In the genomic region with DNA sequence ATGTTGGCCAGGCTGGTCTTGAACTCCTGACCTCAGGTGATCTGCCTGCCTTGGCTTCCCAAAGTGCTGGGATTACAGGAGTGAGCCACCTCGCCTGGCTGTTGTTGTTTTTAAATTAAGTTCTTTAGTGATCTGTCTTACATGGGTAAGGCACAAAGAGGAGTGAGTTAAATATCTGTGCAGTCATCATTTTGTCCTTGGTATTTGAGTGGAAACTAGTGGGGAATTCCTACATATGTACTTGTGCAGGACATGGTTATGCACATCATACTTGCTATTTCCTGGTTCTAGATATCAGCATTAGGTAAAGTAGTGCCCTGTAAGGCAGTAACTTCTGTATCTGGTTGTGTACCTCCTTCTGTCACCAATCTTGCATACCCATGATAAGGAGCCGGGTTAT, we compare ENCODE assay signal across 14 cellular contexts. TPM values are rescaled to one million over a fixed set of nuclear protein-coding genes. Genes with fewer than 3 reads are reported as not detected.
A peak's percentile ranks its signal among the peaks of the same experiment; 100 is the strongest.
DNase-seq lines count a peak whose midpoint lies in the region; TF ChIP-seq lines count a peak whose summit lies in the region.
"Had no signal": no experiment of that assay in that cellular context is flagged by ENCODE, and none has a peak within 500 bp of the region (broad histone marks: within the 10 kb centered on the region; RNA-seq: fewer than 3 reads in every experiment).

No MANE protein-coding gene starts in this region.

- peak overlapping the region; percentile 28 for H3K27ac Mint-ChIP-seq in T-helper 2 cell treated with Interferon-gamma antibody and Interleukin-4, amounts not matched to agents 5 μg/mL and 100 μg/mL, for 36 hours
- H3K27ac Mint-ChIP-seq in HFFc6 = peak overlapping the region; percentile 5; the same call in 1 of the 2 replicates
- peak overlapping the region; percentile 85 for H3K27ac Mint-ChIP-seq in activated naive CD8-positive, alpha-beta T cell

- H3K9me3 Mint-ChIP-seq in T-helper 2 cell treated with Interferon-gamma antibody and Interleukin-4, amounts not matched to agents 5 μg/mL and 100 μg/mL, for 36 hours = no peaks in the 10 kb centered on the region
- H3K9me3 Mint-ChIP-seq in HFFc6 = no peaks in the 10 kb centered on the region
- H3K9me3 Mint-ChIP-seq in activated naive CD8-positive, alpha-beta T cell (ENCODE audit: low read depth) = no peaks in the 10 kb centered on the region

- no peaks in the 10 kb centered on the region for H3K9me3 ChIP-seq in neutrophil
- H3K9me3 ChIP-seq in BE2C = no peaks in the 10 kb centered on the region
- H3K9me3 ChIP-seq: adrenal gland, colonic mucosa, SJSA1, thyroid gland had no signal

- peaks cover 58% of the 10 kb centered on the region for H3K4me1 Mint-ChIP-seq in T-helper 2 cell treated with Interferon-gamma antibody and Interleukin-4, amounts not matched to agents 5 μg/mL and 100 μg/mL, for 36 hours (ENCODE audit: low read depth)
- H3K4me1 Mint-ChIP-seq in HFFc6 (ENCODE audit: low read depth) = peaks cover 54% of the 10 kb centered on the region
- peaks cover 68% of the 10 kb centered on the region for H3K4me1 Mint-ChIP-seq in activated naive CD8-positive, alpha-beta T cell (ENCODE audit: low read depth)

- TF ChIP-seq CTCF in HFFc6 (IDR thresholded peaks at IDR 0.05) (no peak), neutrophil (IDR thresholded peaks at IDR 0.05) (no peak), BE2C (IDR thresholded peaks at IDR 0.05; ENCODE audit: low read depth, low read length) (no peak)

- H3K4me3 ChIP-seq in neutrophil (ENCODE audit: low read depth in 1 of 2, low read length in 1 of 2) = no peak overlapping the region
- no peak overlapping the region for H3K4me3 ChIP-seq in BE2C (ENCODE audit: low read depth, low read length)
- H3K4me3 ChIP-seq: adrenal gland, colonic mucosa, SJSA1, thyroid gland had no signal

- H3K36me3 Mint-ChIP-seq in T-helper 2 cell treated with Interferon-gamma antibody and Interleukin-4, amounts not matched to agents 5 μg/mL and 100 μg/mL, for 36 hours (ENCODE audit: low read depth) = peaks cover 77% of the 10 kb centered on the region
- H3K36me3 Mint-ChIP-seq in HFFc6 (ENCODE audit: low read depth) = peaks cover 57% of the 10 kb centered on the region
- H3K36me3 Mint-ChIP-seq in activated naive CD8-positive, alpha-beta T cell = peaks cover 30% of the 10 kb centered on the region

- peaks cover 72% of the 10 kb centered on the region for H3K36me3 ChIP-seq in neutrophil
- H3K36me3 ChIP-seq in BE2C = peaks cover 75% of the 10 kb centered on the region

- peak overlapping the region; percentile 19 for H3K27ac ChIP-seq in neutrophil
- H3K27ac ChIP-seq: adrenal gland, colonic mucosa, SJSA1, thyroid gland had no signal

- no peak for DNase-seq in T-helper 2 cell treated with Interferon-gamma antibody and Interleukin-4, amounts not matched to agents 5 μg/mL and 100 μg/mL, for 36 hours (ENCODE audit: low spot score)
- DNase-seq in T-helper 2 cell (no peak), HFFc6 (no peak), cerebellar cortex (ENCODE audit: low spot score) (no peak), BE2C (no peak), DMS79 treated with DMSO at 0.1 percent for 48 hours (lab: John Stamatoyannopoulos, UW) (no peak)
- DNase-seq: adrenal gland; colonic mucosa; DMS 273 treated with DMSO at 0.1 percent for 48 hours; stimulated activated CD4-positive, alpha-beta T cell treated with anti-CD3 and anti-CD28 coated beads, Interleukin-12 subunit alpha, Interleukin-12 subunit beta, amount 100 ng/mL, for 4 hours; thyroid gland had no signal

- peaks cover 40 to 41% of the 10 kb centered on the region in 2 experiments for H3K4me1 ChIP-seq in neutrophil (ENCODE audit: control insufficient read depth in 1 of 2, insufficient read depth in 1 of 2, low read depth in 1 of 2, low read length in 1 of 2)
- H3K4me1 ChIP-seq in BE2C = no peaks in the 10 kb centered on the region; the same call in 1 of the 2 replicates

- H3K27me3 ChIP-seq in neutrophil (no peaks in the 10 kb centered on the region), BE2C (no peaks in the 10 kb centered on the region)
- H3K27me3 ChIP-seq: adrenal gland, colonic mucosa, SJSA1, thyroid gland had no signal

- H3K27me3 Mint-ChIP-seq in T-helper 2 cell treated with Interferon-gamma antibody and Interleukin-4, amounts not matched to agents 5 μg/mL and 100 μg/mL, for 36 hours (ENCODE audit: low read depth) = no peaks in the 10 kb centered on the region
- peaks cover 5% of the 10 kb centered on the region; the same call in 1 of the 2 replicates for H3K27me3 Mint-ChIP-seq in HFFc6 (ENCODE audit: insufficient read depth)
- H3K27me3 Mint-ChIP-seq in activated naive CD8-positive, alpha-beta T cell = no peaks in the 10 kb centered on the region

- peak overlapping the region; percentile 68 for H3K4me3 Mint-ChIP-seq in T-helper 2 cell treated with Interferon-gamma antibody and Interleukin-4, amounts not matched to agents 5 μg/mL and 100 μg/mL, for 36 hours
- H3K4me3 Mint-ChIP-seq in HFFc6 = peak overlapping the region; percentile 57; the same call in 1 of the 2 replicates
- H3K4me3 Mint-ChIP-seq in activated naive CD8-positive, alpha-beta T cell = peak overlapping the region; percentile 84

RNA-seq across cellular contexts. Expression of gene KPNB1, which starts 3.7 kb away (rescaled TPM):
- 100 to 1,000 TPM; 439 to 580 (median 549) TPM for total RNA-seq in HFFc6 (2021; fragmentation: NEBNext Ultra II Directional; extraction: Animal tissue kit (Norgen Biotek cat#: 25700))
- 150 TPM for polyA plus RNA-seq in BE2C (2012; ENCODE audit: insufficient read depth, insufficient read length, low read depth)

RNA-seq across cellular contexts. Expression of gene TBKBP1, which starts 40.5 kb away (rescaled TPM):
- total RNA-seq in HFFc6 (2021; fragmentation: NEBNext Ultra II Directional; extraction: Animal tissue kit (Norgen Biotek cat#: 25700)) = 1 to 10 TPM; 6.6 to 8.3 (median 7.7) TPM
- 31.1 TPM for polyA plus RNA-seq in BE2C (2012; ENCODE audit: insufficient read depth, insufficient read length, low read depth)

Comparison
In these comparisons a context has a peak if more than half of its experiments do, and no peak if none do; other contexts are left out.
1. H3K27ac Mint-ChIP-seq: peak in every context shown above with its lines; median percentile 85 in activated naive CD8-positive, alpha-beta T cell; 28 in T-helper 2 cell treated with Interferon-gamma antibody and Interleukin-4, amounts not matched to agents 5 μg/mL and 100 μg/mL, for 36 hours; 5 in HFFc6.